10 cellular contexts compared by ENCODE assay signal in the genomic region with DNA sequence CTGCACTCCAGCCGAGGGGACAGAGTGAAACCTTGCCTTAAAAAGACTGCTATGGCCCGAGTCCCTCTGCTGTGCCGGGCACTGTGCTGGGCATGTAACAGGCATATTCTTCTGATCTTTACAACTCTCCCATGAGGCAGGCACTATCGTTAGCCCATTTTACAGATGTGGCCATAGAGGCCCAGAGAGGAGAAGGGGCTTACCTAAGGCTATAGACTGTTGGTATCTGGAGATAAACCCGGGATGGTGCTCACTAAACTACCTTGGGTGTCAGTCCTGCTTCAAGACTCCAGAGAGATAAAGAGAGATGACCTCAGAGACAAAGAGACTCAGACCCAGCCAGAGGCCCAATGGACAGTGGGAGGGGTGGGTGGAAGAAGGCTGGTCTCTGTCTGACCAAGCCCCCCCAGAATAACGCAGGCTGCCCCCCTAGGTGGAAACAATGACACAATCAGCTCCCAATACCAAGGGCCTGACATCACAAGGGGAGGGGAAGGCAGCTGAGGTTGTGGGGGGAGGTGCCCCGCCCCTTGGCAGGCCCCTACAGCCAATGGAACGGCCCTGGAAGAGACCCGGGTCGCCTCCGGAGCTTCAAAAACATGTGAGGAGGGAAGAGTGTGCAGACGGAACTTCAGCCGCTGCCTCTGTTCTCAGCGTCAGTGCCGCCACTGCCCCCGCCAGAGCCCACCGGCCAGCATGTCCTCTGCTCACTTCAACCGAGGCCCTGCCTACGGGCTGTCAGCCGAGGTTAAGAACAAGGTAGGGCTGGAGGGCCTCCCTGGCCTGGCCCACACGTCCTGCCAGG. TPM values are rescaled to one million over a fixed set of nuclear protein-coding genes. Genes with fewer than 3 reads are reported as not detected.
DNase-seq lines count a peak whose midpoint lies in the region; ATAC-seq, FAIRE-seq and TF ChIP-seq lines count a peak whose summit lies in the region.
"Had no signal": no experiment of that assay in that cellular context is flagged by ENCODE, and none has a peak within 500 bp of the region (broad histone marks: within the 10 kb centered on the region; RNA-seq: fewer than 3 reads in every experiment).

A gene (plus strand): TSS at position 620 of the 805 bp plus-strand sequence. CDS start 77 bp downstream, at position 697.

- peaks cover 23% of the 10 kb centered on the region for H3K27me3 Mint-ChIP-seq in GM23338 (ENCODE audit: insufficient read depth, low read depth, poor library complexity)
- H3K27me3 Mint-ChIP-seq in activated CD4-positive, alpha-beta T cell treated with anti-CD3 and anti-CD28 coated beads, Interleukin-2, amount 10 ng/mL, durations not matched to agents 24 days and 14 days: peaks cover 31% of the 10 kb centered on the region

- peaks cover 23% of the 10 kb centered on the region for H3K4me1 Mint-ChIP-seq in GM23338
- H3K4me1 Mint-ChIP-seq in activated CD4-positive, alpha-beta T cell treated with anti-CD3 and anti-CD28 coated beads, Interleukin-2, amount 10 ng/mL, durations not matched to agents 24 days and 14 days: peaks cover 5% of the 10 kb centered on the region

- H3K4me1 ChIP-seq in GM23338 (ENCODE audit: insufficient read depth) (peaks cover 18% of the 10 kb centered on the region), K562 (replicated peaks in 1 of 2; ENCODE audit: control insufficient read depth in 2 of 2, insufficient read depth in 2 of 2, low read length in 2 of 2) (peaks cover 30 to 49% of the 10 kb centered on the region in 2 experiments; a peak in 4 of 5 replicates), small intestine (ENCODE audit: control insufficient read depth in 2 of 2, insufficient read depth in 1 of 2, low read depth in 1 of 2, low read length in 1 of 2) (peaks cover 0 to 3% of the 10 kb centered on the region in 2 donors)

- peak; percentile 53 for TF ChIP-seq POLR2A in K562 (conservative IDR thresholded peaks at IDR 0.05)

- WGBS in K562 (ENCODE audit: insufficient coverage, low coverage, missing lambda C conversion rate): 27% methylated on average over 20 of the region's 21 CpGs
- WGBS in small intestine, 3 donors: 22 to 39% (median 28%) methylated on average over 20 to 21 of the region's 21 CpGs

- no peak for TF ChIP-seq RAD21 in K562 (CRISPR knock-in tag; conservative IDR thresholded peaks at IDR 0.05 in 1 of 2, IDR thresholded peaks at IDR 0.05 in 1 of 2)

- TF ChIP-seq CTCF in GM23338 (conservative IDR thresholded peaks at IDR 0.05; ENCODE audit: low read depth in 2 of 2) (no peak), K562 (IDR thresholded peaks at IDR 0.05 in 2 of 3, conservative IDR thresholded peaks at IDR 0.05 in 1 of 3; ENCODE audit: insufficient read depth in 2 of 3, low read depth in 1 of 3, low read length in 3 of 3) (no peak)

- H3K9me3 Mint-ChIP-seq in GM23338: no peaks in the 10 kb centered on the region
- H3K9me3 Mint-ChIP-seq in activated CD4-positive, alpha-beta T cell treated with anti-CD3 and anti-CD28 coated beads, Interleukin-2, amount 10 ng/mL, durations not matched to agents 24 days and 14 days: no peaks in the 10 kb centered on the region
- H3K9me3 Mint-ChIP-seq: naive B cell had no signal

- H3K4me3 ChIP-seq in GM23338: peak within 1 kb of the TSS; percentile 63
- peak within 1 kb of the TSS; percentile 31; the same call in 1 of the 2 replicates for H3K4me3 ChIP-seq in K562
- peak within 1 kb of the TSS; percentile 49 for H3K4me3 ChIP-seq in iPS-18c (ENCODE audit: insufficient read depth, low read depth, low read length)
- H3K4me3 ChIP-seq in small intestine (ENCODE audit: low read depth in 1 of 2, low read length in 2 of 2): no peak within 1 kb of the TSS

- no peaks in the 10 kb centered on the region for H3K36me3 ChIP-seq in GM23338 (ENCODE audit: insufficient read depth)
- H3K36me3 ChIP-seq in K562 (ENCODE audit: control insufficient read depth, insufficient read depth, low read length): no peaks in the 10 kb centered on the region
- no peaks in the 10 kb centered on the region for H3K36me3 ChIP-seq in small intestine (ENCODE audit: control insufficient read depth in 2 of 2, insufficient read depth in 2 of 2, low read length in 2 of 2)

- H3K9ac ChIP-seq in K562 (ENCODE audit: insufficient read depth in 1 of 2, low read depth in 2 of 2, low read length in 2 of 2): peak within 1 kb of the TSS; percentile 48 to 88

- ATAC-seq in GM23338: peak; percentile 59
- peak; percentile 64 for ATAC-seq in K562
- no peak for ATAC-seq in GM19023 (IDR thresholded peaks at IDR 0.05; ENCODE audit: unreplicated experiment)

- BruUV-seq in K562 (replicated peaks; lab: Mats Ljungman, UMichigan): no TSS peak

- H3K27me3 ChIP-seq in GM23338 (ENCODE audit: insufficient read depth) (peaks cover 5% of the 10 kb centered on the region; the same call in 1 of the 2 replicates), K562 (ENCODE audit: control insufficient read depth in 2 of 2, insufficient read depth in 2 of 2, low read length in 2 of 2) (no peaks in the 10 kb centered on the region), small intestine (ENCODE audit: control insufficient read depth in 2 of 2, insufficient read depth in 2 of 2, low read length in 2 of 2) (peaks cover 0 to 4% of the 10 kb centered on the region in 2 donors)

- peak within 1 kb of the TSS; percentile 76 for H3K27ac Mint-ChIP-seq in GM23338
- H3K27ac Mint-ChIP-seq in activated CD4-positive, alpha-beta T cell treated with anti-CD3 and anti-CD28 coated beads, Interleukin-2, amount 10 ng/mL, durations not matched to agents 24 days and 14 days: no peak within 1 kb of the TSS

- peak within 1 kb of the TSS; percentile 85; the same call in 1 of the 2 replicates for H3K27ac ChIP-seq in GM23338 (ENCODE audit: low read depth)
- peak within 1 kb of the TSS; percentile 36 for H3K27ac ChIP-seq in K562 (ENCODE audit: extremely low read depth, low read depth, low read length)
- peak within 1 kb of the TSS in 1 of 2 donors; percentile 72 for H3K27ac ChIP-seq in small intestine (ENCODE audit: low read depth in 1 of 2, low read length in 1 of 2)

- intact Hi-C loops in K562 (cut with micrococcal nuclease): loop anchor here (5.0 kb wide), 1 partner anchor 41 kb away; no protein-coding TSS in a partner anchor
- intact Hi-C loops in activated CD4-positive, alpha-beta T cell treated with anti-CD3 and anti-CD28 coated beads, Interleukin-2, amount 10 ng/mL, durations not matched to agents 24 days and 14 days (cut with micrococcal nuclease): no loop called here

- H3K9me3 ChIP-seq in K562 (replicated peaks; ENCODE audit: control insufficient read depth, insufficient read depth, low read depth, low read length): no peaks in the 10 kb centered on the region
- H3K9me3 ChIP-seq in iPS-18c (ENCODE audit: control insufficient read depth, insufficient read depth, low read length): no peaks in the 10 kb centered on the region
- no peaks in the 10 kb centered on the region for H3K9me3 ChIP-seq in small intestine (ENCODE audit: control insufficient read depth, low read depth)

- no peaks in the 10 kb centered on the region for H3K9me1 ChIP-seq in K562 (ENCODE audit: control insufficient read depth, insufficient read depth, low read length)

- H4K20me1 ChIP-seq in GM23338 (replicated peaks; ENCODE audit: insufficient read depth): no peaks in the 10 kb centered on the region
- H4K20me1 ChIP-seq in K562 (replicated peaks; ENCODE audit: control insufficient read depth, insufficient read depth, low read length): no peaks in the 10 kb centered on the region

- H3K36me3 Mint-ChIP-seq in GM23338 (ENCODE audit: low read depth): no peaks in the 10 kb centered on the region
- no peaks in the 10 kb centered on the region for H3K36me3 Mint-ChIP-seq in activated CD4-positive, alpha-beta T cell treated with anti-CD3 and anti-CD28 coated beads, Interleukin-2, amount 10 ng/mL, durations not matched to agents 24 days and 14 days (ENCODE audit: low read depth)
- H3K36me3 Mint-ChIP-seq: naive B cell had no signal

- H2AFZ ChIP-seq in GM23338 (peak within 1 kb of the TSS; percentile 2; the same call in 1 of the 2 replicates), K562 (ENCODE audit: low read depth, low read length) (peak within 1 kb of the TSS; percentile 66)

- H3K79me2 ChIP-seq in GM23338 (replicated peaks; ENCODE audit: insufficient read depth) (no peaks in the 10 kb centered on the region), K562 (ENCODE audit: control insufficient read depth, insufficient read depth, low read length) (no peaks in the 10 kb centered on the region)

- FAIRE-seq in K562 (lab: Jason Lieb, UNC) (no peak), small intestine (lab: Jason Lieb, UNC) (no peak)

- no peaks in the 10 kb centered on the region for H3K9me2 ChIP-seq in GM23338 (ENCODE audit: insufficient read depth)

- H3K4me3 Mint-ChIP-seq in GM23338: peak within 1 kb of the TSS; percentile 58
- no peak within 1 kb of the TSS for H3K4me3 Mint-ChIP-seq in activated CD4-positive, alpha-beta T cell treated with anti-CD3 and anti-CD28 coated beads, Interleukin-2, amount 10 ng/mL, durations not matched to agents 24 days and 14 days

- POLR2A ChIA-PET in K562 (lab: Yijun Ruan, JAX): interaction anchor here (0.6 to 1.2 kb wide), 7 partner anchors 9 to 1123 kb away, joined by 3 to 7 read pairs (median 3); a partner anchor contains a TSS

- no peak for TF ChIP-seq EP300 in K562 (IDR thresholded peaks at IDR 0.05; ENCODE audit: low read length)

- H3F3A ChIP-seq in GM23338 (replicated peaks; ENCODE audit: low read depth): peaks cover 9% of the 10 kb centered on the region; the same call in 1 of the 2 replicates

- in situ Hi-C loops in K562 (cut with MboI): no loop called here

- CTCF ChIA-PET in K562 (lab: Yijun Ruan, JAX; ENCODE audit: low intra/inter-chr PET ratio): no interaction called here

- H3K4me2 ChIP-seq in GM23338: peak within 1 kb of the TSS; percentile 90
- peak within 1 kb of the TSS; percentile 70 for H3K4me2 ChIP-seq in K562 (ENCODE audit: insufficient read depth, low read length)

- DNase-seq in GM23338 (ENCODE audit: low spot score) (peak; percentile 86), K562 (ENCODE audit: extremely low read depth in 1 of 4, low spot score in 3 of 4) (peak; percentile 78 to 83 (median 80)), small intestine (no peak)
- no peak for DNase-seq in activated CD4-positive, alpha-beta T cell treated with anti-CD3 and anti-CD28 coated beads, Interleukin-2, amount 10 ng/mL, durations not matched to agents 24 days and 14 days
- no peak for DNase-seq in stimulated activated CD4-positive, alpha-beta T cell treated with anti-CD3 and anti-CD28 coated beads, Interleukin-4, amount 100 ng/mL, for 24 hours
- DNase-seq in activated CD4-positive, alpha-beta T cell treated with anti-CD3 and anti-CD28 coated beads, Interleukin-2, amount 50 U/mL, for 1 hour: no peak
- DNase-seq: activated CD4-positive, alpha-beta T cell treated with anti-CD3 and anti-CD28 coated beads, Interleukin-2, amount 50 U/mL, for 4 hours; naive B cell had no signal

RNA-seq across cellular contexts. Expression of the gene that starts here (rescaled TPM):
- 17.0 and 20.9 TPM in 2 replicates for total RNA-seq in GM23338 (2014; rRNA removed; shearing (Covaris generic))
- polyA plus RNA-seq in GM23338 (2016; fragmentation: Nextera tagmentation; extraction: Ambion mirVana): 13.3 and 22.7 TPM in 2 replicates
- total RNA-seq in K562 (2011; cell fraction: chromatin; rRNA removed; ENCODE audit: low replicate concordance): 1.7 and 4.4 TPM in 2 replicates
- total RNA-seq in K562 (2011; cell fraction: nucleolus; rRNA removed): 1.6 and 3.8 TPM in 2 replicates
- 3.5 and 5.3 TPM in 2 replicates for total RNA-seq in K562 (2011; cell fraction: nucleoplasm; rRNA removed)
- total RNA-seq in K562 (2014; rRNA removed): 9.1 and 10.1 TPM in 2 replicates
- 3.7 and 4.9 TPM in 2 replicates for total RNA-seq in K562 (2014; rRNA removed; fragmentation: Illumina TruSeq; extraction: Trizol)
- 3.4 and 3.5 TPM in 2 replicates for total RNA-seq in K562 (2015; rRNA removed; fragmentation: Illumina TruSeq; extraction: Trizol)
- total RNA-seq in K562 (2021): 5.8 and 6.1 TPM in 2 replicates
- polyA plus RNA-seq in K562 (2011; rRNA removed): 8.4 and 10.6 TPM in 2 replicates
- polyA plus RNA-seq in K562 (2011; cell fraction: cytosol; rRNA removed): 15.3 and 31.5 TPM in 2 replicates
- 5.2 and 8.0 TPM in 2 replicates for polyA plus RNA-seq in K562 (2011; cell fraction: nucleus; rRNA removed)
- polyA plus RNA-seq in K562 (2012): 4.4 and 6.5 TPM in 2 replicates
- 5.2 and 6.9 TPM in 2 replicates for polyA plus RNA-seq in K562 (2014; fragmentation: Illumina TruSeq; extraction: Trizol)
- polyA plus RNA-seq in K562 (2014; fragmentation: Nextera tagmentation; extraction: Ambion mirVana): under 1 TPM; 0.23 to 0.32 TPM
- polyA plus RNA-seq in K562 (2014; rRNA removed): 5.7 and 7.0 TPM in 2 replicates
- polyA minus RNA-seq in K562 (2011; rRNA and poly(A)+ RNA removed): 12.1 and 16.9 TPM in 2 replicates
- 5.6 and 8.2 TPM in 2 replicates for polyA minus RNA-seq in K562 (2011; cell fraction: cytosol; rRNA and poly(A)+ RNA removed)
- 1.2 and 2.8 TPM in 2 replicates for polyA minus RNA-seq in K562 (2011; cell fraction: nucleus; rRNA and poly(A)+ RNA removed)
- 10 to 100 TPM in 2 of 3 donors, 1 to 10 TPM in 1; 1.1 to 44.8 (median 22.7) TPM for polyA plus RNA-seq in small intestine
- total RNA-seq in activated CD4-positive, alpha-beta T cell treated with anti-CD3 and anti-CD28 coated beads, Interleukin-2, amount 10 ng/mL, durations not matched to agents 24 days and 14 days: not detected in 2 replicates

Comparison
In these comparisons a context has a peak if more than half of its experiments do, and no peak if none do; other contexts are left out.
1. DNase-seq: peak in GM23338 (single experiment) and K562 (4 of 4); none in small intestine (single experiment), activated CD4-positive, alpha-beta T cell treated with anti-CD3 and anti-CD28 coated beads, Interleukin-2, amount 10 ng/mL, durations not matched to agents 24 days and 14 days (single experiment), stimulated activated CD4-positive, alpha-beta T cell treated with anti-CD3 and anti-CD28 coated beads, Interleukin-4, amount 100 ng/mL, for 24 hours (single experiment) and activated CD4-positive, alpha-beta T cell treated with anti-CD3 and anti-CD28 coated beads, Interleukin-2, amount 50 U/mL, for 1 hour (single experiment).
2. H3K4me3 ChIP-seq: peak in GM23338 (single experiment), K562 (single experiment) and iPS-18c (single experiment); none in small intestine (0 of 2).